Comparison of ENCODE assay signal across 11 cellular contexts in the genomic region with DNA sequence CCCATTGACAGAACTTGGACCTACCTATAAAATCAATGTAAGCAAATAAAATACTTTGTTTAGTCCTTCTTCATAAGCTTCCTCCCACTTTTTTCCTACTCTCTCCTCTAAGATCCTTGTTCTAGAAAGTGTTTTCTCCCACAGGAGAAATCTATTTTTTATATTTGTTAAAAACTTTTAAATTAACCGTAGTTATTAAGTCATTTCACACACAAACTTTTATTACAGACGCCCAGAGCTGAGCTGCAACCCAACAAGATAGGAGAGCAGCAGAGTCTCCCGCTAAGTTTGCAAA. TPM values are rescaled to one million over a fixed set of nuclear protein-coding genes. Genes with fewer than 3 reads are reported as not detected.
DNase-seq lines count a peak whose midpoint lies in the region; ATAC-seq and TF ChIP-seq lines count a peak whose summit lies in the region.
"Had no signal": no experiment of that assay in that cellular context is flagged by ENCODE, and none has a peak within 500 bp of the region (broad histone marks: within the 10 kb centered on the region; RNA-seq: fewer than 3 reads in every experiment).

No MANE protein-coding gene starts in this region.

- ATAC-seq in left ventricle myocardium superior (no peak), upper lobe of right lung (no peak), GM18511 (IDR thresholded peaks at IDR 0.05; ENCODE audit: unreplicated experiment) (no peak)

- H3K36me3 ChIP-seq in left ventricle myocardium inferior (peaks cover 17% of the 10 kb centered on the region), upper lobe of right lung (peaks cover 14% of the 10 kb centered on the region)

- POLR2A ChIA-PET in RWPE1 (lab: Yijun Ruan, JAX; ENCODE audit: low non-redundant PET): no interaction called here

- H3K27ac ChIP-seq in left ventricle myocardium inferior (replicated peaks) (peak overlapping the region; percentile 6), upper lobe of right lung (peak overlapping the region; percentile 36), RWPE1 (no peak overlapping the region)

- H3K4me1 ChIP-seq in left ventricle myocardium inferior (peaks cover 61% of the 10 kb centered on the region), upper lobe of right lung (peaks cover 72% of the 10 kb centered on the region)

- TF ChIP-seq CTCF in left ventricle myocardium inferior (IDR thresholded peaks at IDR 0.05; ENCODE audit: borderline replicate concordance): no peak
- TF ChIP-seq CTCF in mesothelial cell of epicardium (IDR thresholded peaks at IDR 0.05; ENCODE audit: unreplicated experiment): no peak
- TF ChIP-seq CTCF in upper lobe of right lung (IDR thresholded peaks at IDR 0.05): no peak
- no peak for TF ChIP-seq CTCF in RWPE1 (conservative IDR thresholded peaks at IDR 0.05; ENCODE audit: low read depth)

- H3K36me3 Mint-ChIP-seq in activated T-helper 1 cell treated with anti-CD3 and anti-CD28 coated beads, Interleukin-12 subunit alpha, Interleukin-12 subunit beta, Interleukin-2, Interleukin-4 antibody, amounts not matched to agents 30 ng/mL and 10 ng/mL and 1 ng/mL, durations not matched to agents 14 hours and 24 hours and 36 hours (ENCODE audit: low read depth): peaks cover 28% of the 10 kb centered on the region
- peaks cover 6% of the 10 kb centered on the region for H3K36me3 Mint-ChIP-seq in mesothelial cell of epicardium

- H3K27ac Mint-ChIP-seq in activated T-helper 1 cell treated with anti-CD3 and anti-CD28 coated beads, Interleukin-12 subunit alpha, Interleukin-12 subunit beta, Interleukin-2, Interleukin-4 antibody, amounts not matched to agents 30 ng/mL and 10 ng/mL and 1 ng/mL, durations not matched to agents 14 hours and 24 hours and 36 hours: peak overlapping the region; percentile 96
- peak overlapping the region; percentile 41 for H3K27ac Mint-ChIP-seq in mesothelial cell of epicardium

- peaks cover under 1% of the 10 kb centered on the region for H3K27me3 Mint-ChIP-seq in activated T-helper 1 cell treated with anti-CD3 and anti-CD28 coated beads, Interleukin-12 subunit alpha, Interleukin-12 subunit beta, Interleukin-2, Interleukin-4 antibody, amounts not matched to agents 30 ng/mL and 10 ng/mL and 1 ng/mL, durations not matched to agents 14 hours and 24 hours and 36 hours (ENCODE audit: insufficient read depth)
- no peaks in the 10 kb centered on the region for H3K27me3 Mint-ChIP-seq in mesothelial cell of epicardium (ENCODE audit: low read depth)

- H3K9me3 Mint-ChIP-seq in activated T-helper 1 cell treated with anti-CD3 and anti-CD28 coated beads, Interleukin-12 subunit alpha, Interleukin-12 subunit beta, Interleukin-2, Interleukin-4 antibody, amounts not matched to agents 30 ng/mL and 10 ng/mL and 1 ng/mL, durations not matched to agents 14 hours and 24 hours and 36 hours: no peaks in the 10 kb centered on the region
- no peaks in the 10 kb centered on the region for H3K9me3 Mint-ChIP-seq in mesothelial cell of epicardium
- H3K9me3 Mint-ChIP-seq: brain had no signal

- H3K9me3 ChIP-seq in left ventricle myocardium inferior (replicated peaks) (no peaks in the 10 kb centered on the region), upper lobe of right lung (no peaks in the 10 kb centered on the region)

- intact Hi-C loops in left ventricle myocardium inferior (cut with micrococcal nuclease): loop anchor here (10.0 kb wide), 1 partner anchor 293 kb away; no protein-coding TSS in a partner anchor
- intact Hi-C loops in left ventricle myocardium superior (cut with micrococcal nuclease): loop anchor here (10.0 kb wide), 2 partner anchors 253 to 293 kb away; partner anchors contain the start of gene SLC7A7
- intact Hi-C loops in activated T-helper 1 cell treated with anti-CD3 and anti-CD28 coated beads, Interleukin-12 subunit alpha, Interleukin-12 subunit beta, Interleukin-2, Interleukin-4 antibody, amounts not matched to agents 30 ng/mL and 10 ng/mL and 1 ng/mL, durations not matched to agents 14 hours and 24 hours and 36 hours (cut with micrococcal nuclease): loop anchor here (1.0 to 5.0 kb wide), 3 partner anchors 9 to 399 kb away; partner anchors contain the start of gene DAD1
- intact Hi-C loops in upper lobe of right lung (cut with DNase I): no loop called here

- CTCF ChIA-PET in RWPE1 (lab: Yijun Ruan, JAX): interaction anchor here (0.5 to 1.0 kb wide), 4 partner anchors 12 to 421 kb away, joined by 3 read pairs; partner anchors contain the start of gene AJUBA

- no peak for DNase-seq in left ventricle myocardium inferior
- DNase-seq in left ventricle myocardium superior: no peak
- DNase-seq in activated T-helper 1 cell treated with anti-CD3 and anti-CD28 coated beads, Interleukin-12 subunit alpha, Interleukin-12 subunit beta, Interleukin-2, Interleukin-4 antibody, amounts not matched to agents 30 ng/mL and 10 ng/mL and 1 ng/mL, durations not matched to agents 14 hours and 24 hours and 36 hours (ENCODE audit: low spot score): no peak
- DNase-seq in mesothelial cell of epicardium (ENCODE audit: low spot score in 2 of 2, unreplicated experiment in 2 of 2): no peak
- no peak for DNase-seq in upper lobe of right lung
- no peak for DNase-seq in RWPE1 (ENCODE audit: low spot score)
- no peak for DNase-seq in iPS-NIHi11 (ENCODE audit: low spot score)
- DNase-seq: SHP77; stimulated activated CD4-positive, alpha-beta T cell treated with anti-CD3 and anti-CD28 coated beads, Interleukin-12 subunit alpha, Interleukin-12 subunit beta, amount 100 ng/mL, for 4 hours had no signal

- H3K27me3 ChIP-seq in left ventricle myocardium inferior (ENCODE audit: low read depth) (no peaks in the 10 kb centered on the region), upper lobe of right lung (no peaks in the 10 kb centered on the region)

- peak overlapping the region; percentile 82 for H3K4me3 Mint-ChIP-seq in activated T-helper 1 cell treated with anti-CD3 and anti-CD28 coated beads, Interleukin-12 subunit alpha, Interleukin-12 subunit beta, Interleukin-2, Interleukin-4 antibody, amounts not matched to agents 30 ng/mL and 10 ng/mL and 1 ng/mL, durations not matched to agents 14 hours and 24 hours and 36 hours
- H3K4me3 Mint-ChIP-seq in mesothelial cell of epicardium: no peak overlapping the region
- H3K4me3 Mint-ChIP-seq: brain had no signal

- H3K4me3 ChIP-seq in left ventricle myocardium inferior (no peak overlapping the region), upper lobe of right lung (no peak overlapping the region)

- H3K4me1 Mint-ChIP-seq in activated T-helper 1 cell treated with anti-CD3 and anti-CD28 coated beads, Interleukin-12 subunit alpha, Interleukin-12 subunit beta, Interleukin-2, Interleukin-4 antibody, amounts not matched to agents 30 ng/mL and 10 ng/mL and 1 ng/mL, durations not matched to agents 14 hours and 24 hours and 36 hours (ENCODE audit: low read depth): peaks cover 94% of the 10 kb centered on the region
- H3K4me1 Mint-ChIP-seq in mesothelial cell of epicardium: peaks cover 13% of the 10 kb centered on the region

RNA-seq across cellular contexts. Expression of gene DAD1, which starts 27.7 kb away (rescaled TPM):
- total RNA-seq in left ventricle myocardium inferior (118 TPM), left ventricle myocardium superior (149 TPM), mesothelial cell of epicardium (140 to 141 TPM (median 141 TPM) in 3 replicates), upper lobe of right lung (184 TPM)
- total RNA-seq in activated T-helper 1 cell treated with anti-CD3 and anti-CD28 coated beads, Interleukin-12 subunit alpha, Interleukin-12 subunit beta, Interleukin-2, Interleukin-4 antibody, amounts not matched to agents 30 ng/mL and 10 ng/mL and 1 ng/mL, durations not matched to agents 14 hours and 24 hours and 36 hours: 228 and 229 TPM in 2 replicates

RNA-seq across cellular contexts. Expression of gene ABHD4, which starts 36.8 kb away (rescaled TPM):
- 23.2 TPM for total RNA-seq in left ventricle myocardium inferior
- total RNA-seq in left ventricle myocardium superior: 24.5 TPM
- total RNA-seq in activated T-helper 1 cell treated with anti-CD3 and anti-CD28 coated beads, Interleukin-12 subunit alpha, Interleukin-12 subunit beta, Interleukin-2, Interleukin-4 antibody, amounts not matched to agents 30 ng/mL and 10 ng/mL and 1 ng/mL, durations not matched to agents 14 hours and 24 hours and 36 hours: 13.2 and 13.6 TPM in 2 replicates
- total RNA-seq in mesothelial cell of epicardium: 28.2 to 29.3 TPM (median 28.4 TPM) in 3 replicates
- 34.2 TPM for total RNA-seq in upper lobe of right lung
